Comparison of ENCODE assay signal across 1 cellular context in genomic region chr16:86516618-86517003, GRCh38.
TF ChIP-seq lines count a peak whose summit lies in the region.

No MANE protein-coding gene starts in this region.

TF ChIP-seq in IMR-90, 13 proteins besides CTCF, POLR2A, EP300 and RAD21:
- TF ChIP-seq MAFK (IDR thresholded peaks at IDR 0.05; ENCODE audit: low read depth, low read length) (no peak), RCOR1 (IDR thresholded peaks at IDR 0.05; ENCODE audit: insufficient replicate concordance, low read length) (no peak), MXI1 (IDR thresholded peaks at IDR 0.05; ENCODE audit: borderline replicate concordance, low read depth, low read length) (0 out of 2 replicates have a peak, but pooled peaks have one; percentile 28)
TF ChIP-seq in IMR-90: peak in this region for 1.
